In the genomic region with DNA sequence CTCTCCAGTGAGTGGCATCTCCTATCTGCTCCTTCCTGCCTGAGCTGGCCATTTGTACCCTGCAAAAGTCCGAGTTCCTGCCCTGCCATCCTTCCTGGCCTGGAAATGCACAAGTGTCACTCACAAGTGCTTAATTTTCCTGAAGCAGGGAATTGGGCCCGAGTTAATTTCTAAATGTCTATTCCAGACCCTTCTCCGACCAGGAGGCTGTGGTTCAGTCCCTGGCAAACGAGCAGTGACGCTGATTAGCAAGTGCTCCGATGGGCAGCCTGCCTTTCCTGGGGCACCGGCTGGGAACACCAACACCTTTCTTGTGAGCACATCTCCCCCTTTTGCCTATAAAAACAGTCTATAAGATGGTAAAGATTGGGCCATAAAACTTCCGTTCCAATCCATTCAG, we compare ENCODE assay signal across 12 cellular contexts. TPM values are rescaled to one million over a fixed set of nuclear protein-coding genes. Genes with fewer than 3 reads are reported as not detected.
DNase-seq lines count a peak whose midpoint lies in the region; ATAC-seq and TF ChIP-seq lines count a peak whose summit lies in the region.
"Had no signal": no experiment of that assay in that cellular context is flagged by ENCODE, and none has a peak within 500 bp of the region (broad histone marks: within the 10 kb centered on the region; RNA-seq: fewer than 3 reads in every experiment).

No MANE protein-coding gene starts in this region.

- H3K9me3 Mint-ChIP-seq in GM23338 = no peaks in the 10 kb centered on the region
- H3K9me3 Mint-ChIP-seq: activated naive CD8-positive, alpha-beta T cell treated with anti-CD3 and anti-CD28 coated beads for 36 hours had no signal

- no peak overlapping the region for H3K56ac ChIP-seq in mesendoderm (ENCODE audit: low read length)

- WGBS in right cardiac atrium = 53% methylated on average over 8 of the region's 8 CpGs
- WGBS in stomach, 5 donors = 72 to 84% (median 81%) methylated on average over 8 of the region's 8 CpGs
- no CpG with 5 or more reads among the region's 8 CpGs for WGBS in mesendoderm (ENCODE audit: extremely low coverage, insufficient coverage, low lambda C conversion rate)
- WGBS in body of pancreas, 2 donors = 61 to 67% methylated on average over 8 of the region's 8 CpGs

- no peak overlapping the region for H2BK120ac ChIP-seq in mesendoderm (ENCODE audit: low read depth, low read length)

- H2BK15ac ChIP-seq in mesendoderm (replicated peaks; ENCODE audit: low read depth) = no peak overlapping the region

- intact Hi-C loops in right cardiac atrium (cut with DNase I) = loop anchor here in 3 of 4 donors (5.0 to 10.0 kb wide), 3 partner anchors 40 to 95 kb away; no protein-coding TSS in a partner anchor
- intact Hi-C loops in stomach (cut with DNase I; ENCODE audit: low total_unique reads) = loop anchor here (10.0 kb wide), 1 partner anchor 92 kb away; no protein-coding TSS in a partner anchor
- intact Hi-C loops in body of pancreas (cut with DNase I) = no loop called here

- H3K36me3 ChIP-seq in GM23338 (ENCODE audit: insufficient read depth) (no peaks in the 10 kb centered on the region; the same call in 1 of the 2 replicates), stomach (peaks cover 0 to 5% (median 0%) of the 10 kb centered on the region in 4 donors), mesendoderm (ENCODE audit: control insufficient read depth, insufficient read depth, low read length) (no peaks in the 10 kb centered on the region), body of pancreas (replicated peaks in 1 of 2; ENCODE audit: insufficient read depth in 1 of 2, low read depth in 2 of 2) (no peaks in the 10 kb centered on the region)

- H4K5ac ChIP-seq in mesendoderm (ENCODE audit: low read length) = no peak overlapping the region

- TF ChIP-seq POLR2A in stomach (IDR thresholded peaks at IDR 0.05) (no peak), body of pancreas (IDR thresholded peaks at IDR 0.05) (no peak)

- H3K27ac ChIP-seq in GM23338 (ENCODE audit: low read depth) (no peak overlapping the region), angular gyrus (ENCODE audit: low read depth, low read length) (peak overlapping the region; percentile 88), right cardiac atrium (ENCODE audit: low read length) (peak overlapping the region; percentile 68), stomach (peak overlapping the region in 3 of 5 donors; percentile 92 to 96 (median 95)), mesendoderm (ENCODE audit: low read depth, low read length) (no peak overlapping the region), body of pancreas (peak overlapping the region in 2 of 4 donors; percentile 86 to 90)

- TF ChIP-seq CTCF in GM23338 (conservative IDR thresholded peaks at IDR 0.05; ENCODE audit: low read depth in 2 of 2) = no peak
- TF ChIP-seq CTCF in stomach (IDR thresholded peaks at IDR 0.05) = no peak
- no peak for TF ChIP-seq CTCF in body of pancreas (IDR thresholded peaks at IDR 0.05)

- H3K9me3 ChIP-seq in right cardiac atrium (ENCODE audit: control insufficient read depth, low read length) = no peaks in the 10 kb centered on the region
- H3K9me3 ChIP-seq in stomach = no peaks in the 10 kb centered on the region
- H3K9me3 ChIP-seq in body of pancreas = no peaks in the 10 kb centered on the region

- H3K27ac Mint-ChIP-seq in GM23338 = no peak overlapping the region

- ATAC-seq in GM23338 = no peak
- ATAC-seq in right cardiac atrium = no peak
- ATAC-seq in body of pancreas = no peak
- ATAC-seq in GM19324 (IDR thresholded peaks at IDR 0.05; ENCODE audit: low FRiP score, unreplicated experiment) = no peak

- no peaks in the 10 kb centered on the region for H3K9me2 ChIP-seq in GM23338 (ENCODE audit: insufficient read depth)

- no peaks in the 10 kb centered on the region; the same call in none of the 2 replicates for H4K20me1 ChIP-seq in GM23338 (replicated peaks; ENCODE audit: insufficient read depth)

- H4K8ac ChIP-seq in mesendoderm (ENCODE audit: low read depth, low read length) = no peak overlapping the region

- peak overlapping the region; percentile 43; the same call in 1 of the 3 replicates for H3K4me3 Mint-ChIP-seq in GM23338

- no peaks in the 10 kb centered on the region for H3K79me2 ChIP-seq in GM23338 (replicated peaks; ENCODE audit: insufficient read depth)
- H3K79me2 ChIP-seq in mesendoderm (ENCODE audit: control insufficient read depth, insufficient read depth, low read length) = no peaks in the 10 kb centered on the region

- peaks cover 47% of the 10 kb centered on the region for H3K27me3 Mint-ChIP-seq in GM23338 (ENCODE audit: insufficient read depth, low read depth, poor library complexity)

- H3K4me1 ChIP-seq in GM23338 (ENCODE audit: insufficient read depth) (peaks cover 17% of the 10 kb centered on the region), right cardiac atrium (ENCODE audit: control insufficient read depth, insufficient read depth, low read length) (peaks cover 9% of the 10 kb centered on the region), stomach (peaks cover 11 to 81% (median 57%) of the 10 kb centered on the region in 4 donors), mesendoderm (ENCODE audit: control insufficient read depth, low read depth, low read length) (no peaks in the 10 kb centered on the region), body of pancreas (peaks cover 40% of the 10 kb centered on the region)

- no peak for DNase-seq in GM23338 (ENCODE audit: low spot score)
- DNase-seq in right cardiac atrium = no peak
- DNase-seq in stomach = no peak
- no peak for DNase-seq in NCI-H748 treated with DMSO at 0.1 percent for 48 hours (lab: John Stamatoyannopoulos, UW)
- no peak for DNase-seq in mesendoderm
- DNase-seq in body of pancreas = no peak
- DNase-seq: activated naive CD8-positive, alpha-beta T cell treated with anti-CD3 and anti-CD28 coated beads for 36 hours; effector memory CD4-positive, alpha-beta T cell; NCI-H1436 treated with DMSO at 0.1 percent for 48 hours; stimulated activated CD8-positive, alpha-beta memory T cell treated with anti-CD3 and anti-CD28 coated beads, Interleukin-4, amount 100 ng/mL, for 48 hours had no signal

- H3F3A ChIP-seq in GM23338 (replicated peaks; ENCODE audit: low read depth) = 0 out of 2 replicates have a peak, but pooled peaks cover 2% of the 10 kb centered on the region

- H3K36me3 Mint-ChIP-seq in GM23338 (ENCODE audit: low read depth) = no peaks in the 10 kb centered on the region
- H3K36me3 Mint-ChIP-seq: activated naive CD8-positive, alpha-beta T cell treated with anti-CD3 and anti-CD28 coated beads for 36 hours had no signal

- H2AK5ac ChIP-seq in mesendoderm (ENCODE audit: low read length) = no peak overlapping the region

- TF ChIP-seq EP300 in stomach (IDR thresholded peaks at IDR 0.05) = no peak

- no peak overlapping the region for H3K23ac ChIP-seq in mesendoderm (ENCODE audit: low read length)

- H3K9ac ChIP-seq in mesendoderm (ENCODE audit: low read length) = no peak overlapping the region

- H2BK5ac ChIP-seq in mesendoderm (ENCODE audit: low read length) = no peak overlapping the region

- H3K27me3 ChIP-seq in GM23338 (ENCODE audit: insufficient read depth) (peaks cover 61% of the 10 kb centered on the region), right cardiac atrium (ENCODE audit: control insufficient read depth, insufficient read depth) (no peaks in the 10 kb centered on the region), stomach (peaks cover 0 to 13% (median 0%) of the 10 kb centered on the region in 3 donors), mesendoderm (ENCODE audit: insufficient read depth, low read length, poor library complexity) (no peaks in the 10 kb centered on the region), body of pancreas (no peaks in the 10 kb centered on the region)

- no peaks in the 10 kb centered on the region for H3K79me1 ChIP-seq in mesendoderm (ENCODE audit: low read length)

- H3K4me1 Mint-ChIP-seq in GM23338 = peaks cover 55% of the 10 kb centered on the region

- H3K4me2 ChIP-seq in GM23338 (no peak overlapping the region), mesendoderm (ENCODE audit: low read length) (no peak overlapping the region)

- H3K4ac ChIP-seq in mesendoderm (ENCODE audit: low read depth, low read length) = no peak overlapping the region

- H3K4me3 ChIP-seq in GM23338 (no peak overlapping the region), right cardiac atrium (ENCODE audit: low read length) (peak overlapping the region; percentile 98), stomach (peak overlapping the region in 3 of 4 donors; percentile 67 to 74 (median 72)), mesendoderm (ENCODE audit: low read length) (no peak overlapping the region), body of pancreas (no peak overlapping the region)

- H3K18ac ChIP-seq in mesendoderm (ENCODE audit: low read length) = no peak overlapping the region

- no peak overlapping the region for H2AFZ ChIP-seq in GM23338

TF ChIP-seq in GM23338, 12 proteins besides CTCF, POLR2A, EP300 and RAD21 (continues in another document):
- no peak for TF ChIP-seq EZH2 (IDR thresholded peaks at IDR 0.05; ENCODE audit: low read depth, unreplicated experiment)

RNA-seq across cellular contexts. Expression of a gene that starts 1.7 kb away (rescaled TPM):
- 2.9 and 4.2 TPM in 2 replicates for total RNA-seq in GM23338 (2014; rRNA removed; shearing (Covaris generic))
- polyA plus RNA-seq in GM23338 (2016; fragmentation: Nextera tagmentation; extraction: Ambion mirVana) = 1.2 and 1.5 TPM in 2 replicates
- total RNA-seq in right cardiac atrium = 10 to 100 TPM; 28.1 to 45.2 (median 34.7) TPM
- 19.5 TPM for polyA plus RNA-seq in right cardiac atrium
- total RNA-seq in stomach = 10 to 100 TPM in 1 of 5 donors, 1 to 10 TPM in 3, under 1 TPM in 1; 0.29 to 35.5 (median 8.8) TPM
- 1 to 10 TPM; 5.7 to 8.5 (median 7.0) TPM for polyA plus RNA-seq in stomach
- 3.3 TPM for polyA plus RNA-seq in mesendoderm (2013, experiment 1 of 2)
- polyA plus RNA-seq in mesendoderm (2013, experiment 2 of 2) = 3.5 TPM
- total RNA-seq in body of pancreas = 10 to 100 TPM; 15.0 to 20.1 TPM

Comparison
In these comparisons a context has a peak if more than half of its experiments do, and no peak if none do; other contexts are left out.
1. H3K27ac ChIP-seq: peak in angular gyrus (single experiment), right cardiac atrium (single experiment) and stomach (3 of 5); none in GM23338 (single experiment) and mesendoderm (single experiment).
2. H3K4me3 ChIP-seq: peak in right cardiac atrium (single experiment) and stomach (3 of 4); none in GM23338 (single experiment), mesendoderm (single experiment) and body of pancreas (0 of 2).